In the genomic region with DNA sequence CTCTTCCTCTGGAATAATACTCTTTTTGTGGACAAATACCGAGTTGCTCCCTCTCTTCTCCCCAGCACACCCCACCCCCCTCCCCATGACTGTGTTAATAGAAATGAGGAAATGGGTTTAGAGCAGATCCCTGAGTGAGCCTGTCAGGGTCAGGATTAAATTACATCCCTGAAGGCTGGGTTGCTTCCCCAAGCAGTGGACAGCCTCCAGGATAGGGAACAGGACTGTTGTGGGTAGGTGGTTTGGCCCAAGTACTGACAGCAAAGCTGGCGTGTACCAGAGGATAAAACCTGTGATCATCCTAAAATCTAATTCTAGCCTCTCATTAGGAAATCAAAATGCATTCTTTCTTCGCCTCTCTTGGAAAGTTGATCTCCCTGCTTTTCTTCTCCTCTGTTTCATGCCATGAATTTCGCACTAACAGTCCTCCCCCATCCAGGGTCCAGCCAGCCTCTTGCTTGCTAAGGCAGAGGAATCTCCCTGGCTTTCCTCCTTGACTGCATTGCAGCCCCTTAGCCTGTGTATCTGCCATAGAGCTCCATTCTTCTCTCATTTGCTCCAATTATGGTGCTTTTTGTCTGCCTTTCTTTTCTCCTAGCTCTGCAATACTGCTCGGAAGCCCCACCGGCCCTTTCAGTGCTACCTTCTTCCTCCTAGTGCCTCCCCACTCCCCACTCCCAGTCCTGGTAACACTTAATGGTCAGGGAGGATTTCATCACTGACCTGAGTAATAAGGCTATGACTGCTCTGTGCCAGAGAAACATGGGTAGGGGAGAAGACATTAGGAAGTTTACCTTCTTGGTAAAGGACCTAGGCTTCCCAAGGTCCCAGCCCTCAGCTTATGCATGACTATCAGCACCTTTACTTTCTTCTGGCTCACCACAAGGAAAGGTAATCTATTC, we compare ENCODE assay signal across 12 cellular contexts. TPM values are rescaled to one million over a fixed set of nuclear protein-coding genes. Genes with fewer than 3 reads are reported as not detected.
A peak's percentile ranks its signal among the peaks of the same experiment; 100 is the strongest.
DNase-seq lines count a peak whose midpoint lies in the region; ATAC-seq and TF ChIP-seq lines count a peak whose summit lies in the region.
"Had no signal": no experiment of that assay in that cellular context is flagged by ENCODE, and none has a peak within 500 bp of the region (broad histone marks: within the 10 kb centered on the region; RNA-seq: fewer than 3 reads in every experiment).

No MANE protein-coding gene starts in this region.

- H3K36me3 ChIP-seq in neural cell (ENCODE audit: insufficient read depth, low read length) (no peaks in the 10 kb centered on the region), aorta (ENCODE audit: control insufficient read depth in 1 of 2, insufficient read depth in 2 of 2, low read length in 1 of 2) (peaks cover 0 to 2% of the 10 kb centered on the region in 2 donors)

- DNase-seq in CD14-positive monocyte (ENCODE audit: low spot score) (no peak), MV-4-11 (lab: John Stamatoyannopoulos, UW) (peak; percentile 71), choroid plexus epithelial cell (ENCODE audit: low read depth) (peak; percentile 50), head of caudate nucleus (no peak), D341Med (ENCODE audit: low spot score) (no peak), DMS53 treated with DMSO at 0.1 percent for 48 hours (lab: John Stamatoyannopoulos, UW; ENCODE audit: unreplicated experiment) (no peak), aorta (no peak)
- DNase-seq: DMS153, OCI-M1, right cardiac atrium had no signal

- H3K9me3 Mint-ChIP-seq in CD14-positive monocyte, result peaks cover 0 to 1% (median 0%) of the 10 kb centered on the region in 7 donors

- peaks cover 65% of the 10 kb centered on the region for H3K4me1 Mint-ChIP-seq in CD14-positive monocyte

- H3K27ac Mint-ChIP-seq in CD14-positive monocyte, result peak overlapping the region in 4 of 7 donors; percentile 8 to 62 (median 24)

- H3F3A ChIP-seq in neural cell (ENCODE audit: insufficient read depth, low read length, poor library complexity, severe bottlenecking), result no peaks in the 10 kb centered on the region

- H3K4me3 Mint-ChIP-seq in CD14-positive monocyte, result no peak overlapping the region

- intact Hi-C loops in CD14-positive monocyte (cut with micrococcal nuclease) (no loop called here), head of caudate nucleus (cut with DNase I) (loop anchor here (10.0 kb wide), 2 partner anchors 78 to 308 kb away; no protein-coding TSS in a partner anchor), aorta (cut with DNase I) (no loop called here)

- peaks cover 58% of the 10 kb centered on the region for H3K79me2 ChIP-seq in neural cell (replicated peaks; ENCODE audit: insufficient read depth, low read length)

- no peak overlapping the region for H3K9ac ChIP-seq in neural cell (ENCODE audit: low read length)

- peaks cover 10% of the 10 kb centered on the region for H4K20me1 ChIP-seq in neural cell (ENCODE audit: insufficient read depth)

- WGBS in aorta, 2 donors, result 89 to 90% methylated on average over 6 of the region's 6 CpGs

- no peaks in the 10 kb centered on the region for H3K9me3 ChIP-seq in neural cell (ENCODE audit: low read length)
- no peaks in the 10 kb centered on the region for H3K9me3 ChIP-seq in aorta (ENCODE audit: control insufficient read depth, low read length)

- H3K9me2 ChIP-seq in neural cell (ENCODE audit: insufficient read depth, low read length), result no peaks in the 10 kb centered on the region

- TF ChIP-seq EP300 in neural cell (conservative IDR thresholded peaks at IDR 0.05; ENCODE audit: poor library complexity, severe bottlenecking), result no peak

- peaks cover 32 to 38% of the 10 kb centered on the region in 2 donors for H3K36me3 Mint-ChIP-seq in CD14-positive monocyte

- H3K27me3 Mint-ChIP-seq in CD14-positive monocyte (ENCODE audit: low read depth in 3 of 3), result peaks cover 0 to 3% (median 3%) of the 10 kb centered on the region in 3 donors

- no peak overlapping the region for H2AFZ ChIP-seq in neural cell (ENCODE audit: low read depth, low read length)

- no peak overlapping the region for H3K4me2 ChIP-seq in neural cell (ENCODE audit: low read length)

- H3K27me3 ChIP-seq in neural cell (ENCODE audit: insufficient read depth, low read depth, low read length), result no peaks in the 10 kb centered on the region
- no peaks in the 10 kb centered on the region for H3K27me3 ChIP-seq in aorta (ENCODE audit: control insufficient read depth in 1 of 2, insufficient read depth in 2 of 2, low read length in 1 of 2)

- ATAC-seq in aorta (ENCODE audit: low FRiP score), result no peak

- TF ChIP-seq CTCF in CD14-positive monocyte (IDR thresholded peaks at IDR 0.05) (no peak), choroid plexus epithelial cell (conservative IDR thresholded peaks at IDR 0.05; ENCODE audit: low read depth, low read length) (no peak), neural cell (IDR thresholded peaks at IDR 0.05; ENCODE audit: poor library complexity, severe bottlenecking) (no peak)

- no peak for TF ChIP-seq RAD21 in neural cell (conservative IDR thresholded peaks at IDR 0.05)

- H3K27ac ChIP-seq in neural cell (ENCODE audit: low read length) (no peak overlapping the region), aorta (ENCODE audit: low read depth in 1 of 2, low read length in 2 of 2) (no peak overlapping the region)
- H3K27ac ChIP-seq: coronary artery had no signal

- H3K4me3 ChIP-seq in choroid plexus epithelial cell (ENCODE audit: low read depth, low read length), result no peak overlapping the region
- peak overlapping the region; percentile 34 for H3K4me3 ChIP-seq in neural cell (ENCODE audit: low read length)
- no peak overlapping the region for H3K4me3 ChIP-seq in aorta (ENCODE audit: low read length in 2 of 2)
- H3K4me3 ChIP-seq: coronary artery had no signal

- no peaks in the 10 kb centered on the region for H3K4me1 ChIP-seq in aorta (ENCODE audit: control insufficient read depth in 1 of 2, insufficient read depth in 2 of 2, low read length in 2 of 2)

TF ChIP-seq in neural cell, 6 proteins besides CTCF, POLR2A, EP300 and RAD21:
- TF ChIP-seq EZH2 (IDR thresholded peaks at IDR 0.05; ENCODE audit: borderline replicate concordance, insufficient read depth, low read length, poor library complexity, severe bottlenecking), result no peak
- TF ChIP-seq, protein P1, sequence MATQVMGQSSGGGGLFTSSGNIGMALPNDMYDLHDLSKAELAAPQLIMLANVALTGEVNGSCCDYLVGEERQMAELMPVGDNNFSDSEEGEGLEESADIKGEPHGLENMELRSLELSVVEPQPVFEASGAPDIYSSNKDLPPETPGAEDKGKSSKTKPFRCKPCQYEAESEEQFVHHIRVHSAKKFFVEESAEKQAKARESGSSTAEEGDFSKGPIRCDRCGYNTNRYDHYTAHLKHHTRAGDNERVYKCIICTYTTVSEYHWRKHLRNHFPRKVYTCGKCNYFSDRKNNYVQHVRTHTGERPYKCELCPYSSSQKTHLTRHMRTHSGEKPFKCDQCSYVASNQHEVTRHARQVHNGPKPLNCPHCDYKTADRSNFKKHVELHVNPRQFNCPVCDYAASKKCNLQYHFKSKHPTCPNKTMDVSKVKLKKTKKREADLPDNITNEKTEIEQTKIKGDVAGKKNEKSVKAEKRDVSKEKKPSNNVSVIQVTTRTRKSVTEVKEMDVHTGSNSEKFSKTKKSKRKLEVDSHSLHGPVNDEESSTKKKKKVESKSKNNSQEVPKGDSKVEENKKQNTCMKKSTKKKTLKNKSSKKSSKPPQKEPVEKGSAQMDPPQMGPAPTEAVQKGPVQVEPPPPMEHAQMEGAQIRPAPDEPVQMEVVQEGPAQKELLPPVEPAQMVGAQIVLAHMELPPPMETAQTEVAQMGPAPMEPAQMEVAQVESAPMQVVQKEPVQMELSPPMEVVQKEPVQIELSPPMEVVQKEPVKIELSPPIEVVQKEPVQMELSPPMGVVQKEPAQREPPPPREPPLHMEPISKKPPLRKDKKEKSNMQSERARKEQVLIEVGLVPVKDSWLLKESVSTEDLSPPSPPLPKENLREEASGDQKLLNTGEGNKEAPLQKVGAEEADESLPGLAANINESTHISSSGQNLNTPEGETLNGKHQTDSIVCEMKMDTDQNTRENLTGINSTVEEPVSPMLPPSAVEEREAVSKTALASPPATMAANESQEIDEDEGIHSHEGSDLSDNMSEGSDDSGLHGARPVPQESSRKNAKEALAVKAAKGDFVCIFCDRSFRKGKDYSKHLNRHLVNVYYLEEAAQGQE (IDR thresholded peaks at IDR 0.05; ENCODE audit: borderline replicate concordance), result no peak
- no peak for TF ChIP-seq POLR2AphosphoS5 (IDR thresholded peaks at IDR 0.05)
- no peak for TF ChIP-seq SMC3 (conservative IDR thresholded peaks at IDR 0.05; ENCODE audit: poor library complexity)
- no peak for TF ChIP-seq TAF1 (IDR thresholded peaks at IDR 0.05; ENCODE audit: low read depth)
- TF ChIP-seq MXI1 (conservative IDR thresholded peaks at IDR 0.05; ENCODE audit: poor library complexity, severe bottlenecking), result no peak

RNA-seq across cellular contexts. Expression of a gene that starts 8.4 kb away (rescaled TPM):
- polyA plus RNA-seq in CD14-positive monocyte (under 1 TPM; 0.12 to 0.91 TPM), neural cell (15.7 and 15.8 TPM in 2 replicates), aorta (under 1 TPM; 0.13 TPM)
- 31.2 and 34.7 TPM in 2 replicates for polyA minus RNA-seq in neural cell
- total RNA-seq in aorta, result 10 to 100 TPM in 1 of 2 donors, 1 to 10 TPM in 1; 5.1 to 11.2 TPM

Comparison
In these comparisons a context has a peak if more than half of its experiments do, and no peak if none do; other contexts are left out.
1. DNase-seq: peak in MV-4-11 (single experiment) and choroid plexus epithelial cell (single experiment); none in CD14-positive monocyte (single experiment), head of caudate nucleus (0 of 42), D341Med (single experiment), DMS53 treated with DMSO at 0.1 percent for 48 hours (single experiment) and aorta (0 of 2).